Comparison of ENCODE assay signal across 1 cellular context in the genomic region with DNA sequence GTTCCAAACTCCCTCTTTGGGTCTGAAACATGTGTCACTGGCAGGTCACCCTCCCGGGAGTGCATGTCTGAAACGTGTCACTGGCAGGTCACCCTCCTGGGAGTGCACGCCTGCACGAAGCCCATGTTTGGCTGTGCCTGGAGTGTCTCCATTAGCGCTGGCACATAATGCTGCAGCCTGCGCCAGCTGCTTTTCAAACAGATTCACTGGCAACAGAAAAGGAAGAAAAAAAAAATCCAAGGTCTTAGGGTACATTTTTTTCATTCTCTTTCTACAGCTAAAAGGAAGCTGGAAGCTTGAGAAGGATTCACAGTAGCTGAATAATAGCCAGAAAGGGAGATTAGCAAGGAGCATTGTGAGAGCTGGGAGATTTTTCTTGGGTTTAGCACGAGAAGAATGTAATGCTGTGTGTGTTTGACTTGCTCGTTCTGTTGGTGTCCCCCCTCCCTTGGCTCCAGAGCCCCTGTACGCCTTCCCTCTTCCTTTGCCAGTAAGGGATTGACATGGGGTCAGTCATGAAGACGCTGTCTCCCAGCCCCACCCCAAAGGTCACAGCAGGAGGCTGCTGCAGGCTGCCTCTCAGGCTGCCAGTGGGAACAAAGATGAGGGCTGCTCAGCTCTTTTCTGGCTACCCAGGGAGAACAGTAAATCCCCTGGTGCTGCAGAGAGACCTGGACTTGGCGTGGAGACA.
TF ChIP-seq lines count a peak whose summit lies in the region.

No MANE protein-coding gene starts in this region.

TF ChIP-seq in IMR-90, 13 proteins besides CTCF, POLR2A, EP300 and RAD21:
- TF ChIP-seq MAZ (IDR thresholded peaks at IDR 0.05; ENCODE audit: borderline replicate concordance, low read depth, low read length) (no peak), CHD1 (IDR thresholded peaks at IDR 0.05; ENCODE audit: low read depth, low read length) (no peak), NFE2L2 (IDR thresholded peaks at IDR 0.05; ENCODE audit: low read depth, low read length) (no peak), SMC3 (IDR thresholded peaks at IDR 0.05; ENCODE audit: low read depth, low read length) (no peak), BHLHE40 (IDR thresholded peaks at IDR 0.05; ENCODE audit: low read depth, low read length) (no peak), MXI1 (IDR thresholded peaks at IDR 0.05; ENCODE audit: borderline replicate concordance, low read depth, low read length) (no peak), CEBPB (IDR thresholded peaks at IDR 0.05; ENCODE audit: low read depth, low read length) (no peak), MAFK (IDR thresholded peaks at IDR 0.05; ENCODE audit: low read depth, low read length) (no peak), RFX5 (IDR thresholded peaks at IDR 0.05; ENCODE audit: low read depth, low read length) (no peak)
- TF ChIP-seq, protein P1, sequence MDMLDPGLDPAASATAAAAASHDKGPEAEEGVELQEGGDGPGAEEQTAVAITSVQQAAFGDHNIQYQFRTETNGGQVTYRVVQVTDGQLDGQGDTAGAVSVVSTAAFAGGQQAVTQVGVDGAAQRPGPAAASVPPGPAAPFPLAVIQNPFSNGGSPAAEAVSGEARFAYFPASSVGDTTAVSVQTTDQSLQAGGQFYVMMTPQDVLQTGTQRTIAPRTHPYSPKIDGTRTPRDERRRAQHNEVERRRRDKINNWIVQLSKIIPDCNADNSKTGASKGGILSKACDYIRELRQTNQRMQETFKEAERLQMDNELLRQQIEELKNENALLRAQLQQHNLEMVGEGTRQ (IDR thresholded peaks at IDR 0.05; ENCODE audit: low read depth, low read length), result no peak
- TF ChIP-seq, protein P2, sequence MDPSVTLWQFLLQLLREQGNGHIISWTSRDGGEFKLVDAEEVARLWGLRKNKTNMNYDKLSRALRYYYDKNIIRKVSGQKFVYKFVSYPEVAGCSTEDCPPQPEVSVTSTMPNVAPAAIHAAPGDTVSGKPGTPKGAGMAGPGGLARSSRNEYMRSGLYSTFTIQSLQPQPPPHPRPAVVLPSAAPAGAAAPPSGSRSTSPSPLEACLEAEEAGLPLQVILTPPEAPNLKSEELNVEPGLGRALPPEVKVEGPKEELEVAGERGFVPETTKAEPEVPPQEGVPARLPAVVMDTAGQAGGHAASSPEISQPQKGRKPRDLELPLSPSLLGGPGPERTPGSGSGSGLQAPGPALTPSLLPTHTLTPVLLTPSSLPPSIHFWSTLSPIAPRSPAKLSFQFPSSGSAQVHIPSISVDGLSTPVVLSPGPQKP (IDR thresholded peaks at IDR 0.05; ENCODE audit: borderline replicate concordance, low read depth, low read length), result no peak
TF ChIP-seq in IMR-90: peak in this region for 0.
